7 cellular contexts compared by ENCODE assay signal in genomic region chr7:7804822-7805221, GRCh38.
DNase-seq lines count a peak whose midpoint lies in the region; ATAC-seq, FAIRE-seq and TF ChIP-seq lines count a peak whose summit lies in the region.
"Not testable (repeated sequence)": the region's sequence is repeated elsewhere in the genome, so short reads cannot be mapped to it uniquely, and the experiment has no call there.

No MANE protein-coding gene starts in this region.

- not testable (repeated sequence) for TF ChIP-seq EP300 in GM12878 (IDR thresholded peaks at IDR 0.05; ENCODE audit: borderline replicate concordance in 1 of 2, control insufficient read depth in 1 of 2, low read depth in 2 of 2, low read length in 2 of 2)

- not testable (repeated sequence) for H3K27me3 ChIP-seq in BLaER1 treated with 17β-estradiol and CSF1 and Interleukin-3, amounts not matched to agents 10 nM and 100 nM; MM.1S (replicated peaks; ENCODE audit: insufficient read depth, low read length); GM12878 (replicated peaks in 1 of 2; ENCODE audit: control insufficient read depth in 2 of 2, insufficient read depth in 2 of 2, low read length in 1 of 2)

- POLR2A ChIA-PET in GM12878 (lab: Charles Lee) = interaction anchor here (1.0 kb wide), 1 partner anchor 15 kb away, joined by 3 read pairs; no protein-coding TSS in a partner anchor

- not testable (repeated sequence) for BruUV-seq in GM12878 (replicated peaks; lab: Mats Ljungman, UMichigan)

- in situ Hi-C loops in GM12878 (cut with MboI) = not testable (repeated sequence)

- TF ChIP-seq RAD21 in GM12878 (IDR thresholded peaks at IDR 0.05; ENCODE audit: insufficient read depth, low read depth, low read length) = not testable (repeated sequence)

- peaks cover 8 to 19% (median 14%) of the 10 kb centered on the region in 10 experiments; a peak in 19 of 20 replicates for H3K4me1 ChIP-seq in BLaER1 treated with 17β-estradiol and CSF1 and Interleukin-3, amounts not matched to agents 10 nM and 100 nM
- peaks cover 21% of the 10 kb centered on the region for H3K4me1 ChIP-seq in MM.1S (ENCODE audit: low read length)
- H3K4me1 ChIP-seq in GM12878 (ENCODE audit: control insufficient read depth, insufficient read depth, low read length) = not testable (repeated sequence)

- peaks cover 11% of the 10 kb centered on the region for H3F3A ChIP-seq in MM.1S (ENCODE audit: insufficient read depth, low read length)

- not testable (repeated sequence) for H3K9ac ChIP-seq in BLaER1 treated with 17β-estradiol and CSF1 and Interleukin-3, amounts not matched to agents 10 nM and 100 nM; MM.1S (ENCODE audit: low read length); GM12878 (ENCODE audit: control insufficient read depth, insufficient read depth, low read length)

- CTCF ChIA-PET in GM12878 (lab: Yijun Ruan, JAX) = interaction anchor here (0.9 to 1.8 kb wide), 2 partner anchors 31 to 123 kb away, joined by 4 read pairs; no protein-coding TSS in a partner anchor

- not testable (repeated sequence) for H3K4me3 ChIP-seq in BLaER1 treated with 17β-estradiol and CSF1 and Interleukin-3, amounts not matched to agents 10 nM and 100 nM; MM.1S (ENCODE audit: low read length); GM12878
- peak overlapping the region; percentile 39; the same call in 1 of the 2 replicates for H3K4me3 ChIP-seq in GM08714 (ENCODE audit: low read length)

- intact Hi-C loops in GM12878 (cut with micrococcal nuclease; ENCODE audit: unreplicated experiment) = not testable (repeated sequence)

- peak overlapping the region; percentile 5; the same call in 1 of the 2 replicates for H2AFZ ChIP-seq in MM.1S (ENCODE audit: low read length)
- H2AFZ ChIP-seq in GM12878 (ENCODE audit: control insufficient read depth, low read depth, low read length) = not testable (repeated sequence)

- H3K79me2 ChIP-seq in MM.1S (ENCODE audit: low read length); GM12878 (ENCODE audit: control insufficient read depth, insufficient read depth, low read length): not testable (repeated sequence)

- peak overlapping the region in 6 of 11 experiments; percentile 30 to 57 (median 48); a peak in 7 of 22 replicates for H3K4me2 ChIP-seq in BLaER1 treated with 17β-estradiol and CSF1 and Interleukin-3, amounts not matched to agents 10 nM and 100 nM
- H3K4me2 ChIP-seq in MM.1S (ENCODE audit: low read depth, low read length) (peak overlapping the region; percentile 46; the same call in 1 of the 2 replicates), GM12878 (ENCODE audit: control insufficient read depth, insufficient read depth) (peak overlapping the region; percentile 51)

- TF ChIP-seq CTCF in MM.1S (IDR thresholded peaks at IDR 0.05; ENCODE audit: low read length); GM12878 (IDR thresholded peaks at IDR 0.05 in 2 of 3, conservative IDR thresholded peaks at IDR 0.05 in 1 of 3; ENCODE audit: control insufficient read depth in 2 of 3, extremely low read depth in 1 of 3, insufficient read depth in 1 of 3, low read depth in 3 of 3, low read length in 3 of 3): not testable (repeated sequence)

- RAD21 ChIA-PET in GM12878 (lab: Charles Lee; ENCODE audit: unreplicated experiment) = interaction anchor here (1.2 to 1.7 kb wide), 2 partner anchors 11 to 162 kb away, joined by 3 to 8 read pairs; no protein-coding TSS in a partner anchor

- not testable (repeated sequence) for H4K20me1 ChIP-seq in BLaER1 treated with 17β-estradiol and CSF1 and Interleukin-3, amounts not matched to agents 10 nM and 100 nM; MM.1S (ENCODE audit: insufficient read depth, low read length); GM12878 (ENCODE audit: control insufficient read depth, insufficient read depth)

- DNase-seq in GM19239 (ENCODE audit: insufficient read length, low spot score); GM12878 (ENCODE audit: low read depth, low spot score): not testable (repeated sequence)
- DNase-seq in MM.1S = peak; percentile 57

- SMC1A ChIA-PET in GM12878 (lab: Charles Lee; ENCODE audit: uncharacterized antibody, unreplicated experiment) = interaction anchor here (0.6 to 5.8 kb wide), 11 partner anchors 8 to 385 kb away, joined by 3 to 28 read pairs (median 4); no protein-coding TSS in a partner anchor

- H3K9me3 ChIP-seq in BLaER1 treated with 17β-estradiol and CSF1 and Interleukin-3, amounts not matched to agents 10 nM and 100 nM (replicated peaks in 1 of 11); MM.1S (replicated peaks; ENCODE audit: insufficient read depth, low read length); GM12878 (replicated peaks; ENCODE audit: control insufficient read depth, insufficient read depth, low read length): not testable (repeated sequence)

- not testable (repeated sequence) for H3K27ac ChIP-seq in BLaER1 treated with 17β-estradiol and CSF1 and Interleukin-3, amounts not matched to agents 10 nM and 100 nM; GM12878 (ENCODE audit: control insufficient read depth, insufficient read depth)
- peak overlapping the region; percentile 65 for H3K27ac ChIP-seq in MM.1S (ENCODE audit: low read length)

- 51% methylated on average over 9 of the region's 9 CpGs for WGBS in GM12878 (ENCODE audit: insufficient coverage, insufficient replicate concordance, low lambda C conversion rate, missing lambda C conversion rate)

- not testable (repeated sequence) for H3K36me3 ChIP-seq in BLaER1 treated with 17β-estradiol and CSF1 and Interleukin-3, amounts not matched to agents 10 nM and 100 nM; MM.1S (replicated peaks; ENCODE audit: insufficient read depth, low read length); GM12878 (ENCODE audit: control insufficient read depth in 2 of 2, insufficient read depth in 2 of 2, low read length in 1 of 2)

- TF ChIP-seq POLR2A in GM12878 (IDR thresholded peaks at IDR 0.05; ENCODE audit: low read depth, low read length) = not testable (repeated sequence)

- not testable (repeated sequence) for H3K9me2 ChIP-seq in MM.1S (replicated peaks; ENCODE audit: insufficient read depth, low read length)

- ATAC-seq in GM18517 (IDR thresholded peaks at IDR 0.05; ENCODE audit: unreplicated experiment) (peak; percentile 40), HG02885 (IDR thresholded peaks at IDR 0.05; ENCODE audit: poor library complexity, unreplicated experiment) (peak; percentile 72), GM12878 (peak; percentile 68)

- peak; percentile 52 for FAIRE-seq in GM19239 (lab: Jason Lieb, UNC)
- not testable (repeated sequence) for FAIRE-seq in GM12878 (lab: Jason Lieb, UNC)
